ENCODE assay signal across 8 cellular contexts in the genomic region with DNA sequence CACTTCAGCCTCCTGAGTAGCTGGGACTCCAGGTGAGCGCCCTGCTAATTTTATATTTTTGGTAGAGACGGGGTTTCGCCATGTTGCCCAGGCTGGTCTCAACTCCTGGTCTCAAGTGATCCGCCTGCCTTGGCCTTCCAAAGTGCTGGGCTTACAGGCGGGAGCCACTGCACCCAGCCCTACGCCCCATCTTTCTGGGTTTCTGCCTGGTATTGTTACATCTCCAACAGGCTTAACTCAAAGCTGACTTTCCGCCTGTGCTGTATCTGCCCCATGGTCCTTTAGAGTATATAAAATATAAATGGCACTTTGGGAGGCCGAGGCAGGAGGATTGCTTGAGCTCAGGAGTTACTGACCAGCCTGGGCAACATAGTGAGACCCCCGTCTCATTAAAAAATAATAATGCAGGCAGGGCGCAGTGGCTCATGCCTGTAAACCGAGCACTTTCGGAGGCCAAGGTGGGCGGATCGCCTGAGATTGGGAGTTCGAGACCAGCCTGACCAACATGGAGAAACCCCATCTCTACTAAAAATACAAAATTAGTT. TPM values are rescaled to one million over a fixed set of nuclear protein-coding genes. Genes with fewer than 3 reads are reported as not detected.
DNase-seq lines count a peak whose midpoint lies in the region; ATAC-seq, FAIRE-seq and TF ChIP-seq lines count a peak whose summit lies in the region.

No MANE protein-coding gene starts in this region.

- H3K27me3 Mint-ChIP-seq in activated naive CD8-positive, alpha-beta T cell: no peaks in the 10 kb centered on the region

- H3K9me3 ChIP-seq in keratinocyte (ENCODE audit: control insufficient read depth, low read depth, low read length): no peaks in the 10 kb centered on the region
- no peaks in the 10 kb centered on the region for H3K9me3 ChIP-seq in stomach smooth muscle (ENCODE audit: control insufficient read depth in 2 of 2, low read length in 2 of 2)

- peaks cover 3 to 7% of the 10 kb centered on the region in 2 experiments for H3K36me3 ChIP-seq in keratinocyte (ENCODE audit: control insufficient read depth in 2 of 2, extremely low read depth in 1 of 2, insufficient read depth in 2 of 2, low read length in 2 of 2)
- no peaks in the 10 kb centered on the region for H3K36me3 ChIP-seq in stomach smooth muscle (ENCODE audit: control insufficient read depth in 2 of 2, insufficient read depth in 2 of 2, low read length in 2 of 2)

- H3K9me1 ChIP-seq in keratinocyte (ENCODE audit: control insufficient read depth, extremely low read depth, insufficient read depth, low read length): no peaks in the 10 kb centered on the region

- no peaks in the 10 kb centered on the region for H3K9me3 Mint-ChIP-seq in activated naive CD8-positive, alpha-beta T cell (ENCODE audit: low read depth)

- H3K4me1 Mint-ChIP-seq in activated naive CD8-positive, alpha-beta T cell (ENCODE audit: low read depth): peaks cover 17% of the 10 kb centered on the region

- peak overlapping the region; percentile 81 for H3K4me2 ChIP-seq in keratinocyte (ENCODE audit: control insufficient read depth, extremely low read depth, insufficient read depth, low read depth, low read length)

- ATAC-seq in GM21528 (IDR thresholded peaks at IDR 0.05; ENCODE audit: low FRiP score, unreplicated experiment): no peak
- ATAC-seq in HG02610 (IDR thresholded peaks at IDR 0.05; ENCODE audit: unreplicated experiment): no peak

- H2AFZ ChIP-seq in keratinocyte (ENCODE audit: control insufficient read depth, low read length): peak overlapping the region; percentile 100

- H4K20me1 ChIP-seq in keratinocyte (ENCODE audit: control insufficient read depth, extremely low read depth, insufficient read depth, low read length): no peaks in the 10 kb centered on the region

- H3K4me3 Mint-ChIP-seq in activated naive CD8-positive, alpha-beta T cell: peak overlapping the region; percentile 96

- H3K4me1 ChIP-seq in keratinocyte (ENCODE audit: control insufficient read depth, extremely low read depth, insufficient read depth, low read length): peaks cover 12% of the 10 kb centered on the region
- H3K4me1 ChIP-seq in stomach smooth muscle (ENCODE audit: control insufficient read depth, insufficient read depth, low read length): peaks cover 6% of the 10 kb centered on the region

- DNase-seq in activated CD4-positive, alpha-beta T cell treated with anti-CD3 and anti-CD28 coated beads for 48 hours: peak; percentile 22
- DNase-seq in activated CD4-positive, alpha-beta T cell treated with anti-CD3 and anti-CD28 coated beads, Interleukin-2, amount 50 U/mL, for 4 hours: no peak
- no peak for DNase-seq in keratinocyte (ENCODE audit: low read depth, low spot score)
- no peak for DNase-seq in activated CD8-positive, alpha-beta memory T cell treated with anti-CD3 and anti-CD28 coated beads for 24 hours

- H3K27me3 ChIP-seq in keratinocyte (ENCODE audit: control insufficient read depth, extremely low read depth, insufficient read depth, low read length): no peaks in the 10 kb centered on the region
- H3K27me3 ChIP-seq in stomach smooth muscle (ENCODE audit: control insufficient read depth in 1 of 2, insufficient read depth in 2 of 2, low read length in 2 of 2): no peaks in the 10 kb centered on the region

- no peaks in the 10 kb centered on the region for H3K36me3 Mint-ChIP-seq in activated naive CD8-positive, alpha-beta T cell

- dilution Hi-C loops in keratinocyte (cut with MboI; ENCODE audit: extremely low pct_ligation_motif_present, low sequenced_read_pairs): no loop called here

- peaks cover 21% of the 10 kb centered on the region for H3K79me2 ChIP-seq in keratinocyte (ENCODE audit: control insufficient read depth, insufficient read depth, low read length)

- H3K27ac Mint-ChIP-seq in activated naive CD8-positive, alpha-beta T cell: peak overlapping the region; percentile 99

- H3K4me3 ChIP-seq in keratinocyte (ENCODE audit: control insufficient read depth in 2 of 3, extremely low read depth in 1 of 3, insufficient read depth in 2 of 3, low read depth in 1 of 3, low read length in 3 of 3): peak overlapping the region; percentile 83 to 90 (median 90)
- H3K4me3 ChIP-seq in stomach smooth muscle (ENCODE audit: low read length in 2 of 2): peak overlapping the region; percentile 91 to 99

- peak overlapping the region; percentile 97 for H3K9ac ChIP-seq in keratinocyte (ENCODE audit: control insufficient read depth, extremely low read depth, insufficient read depth, low read length)
- H3K9ac ChIP-seq in stomach smooth muscle (ENCODE audit: low read length in 2 of 2): peak overlapping the region; percentile 92 to 96

- H3K27ac ChIP-seq in keratinocyte (ENCODE audit: control insufficient read depth, insufficient read depth, low read length) (peak overlapping the region; percentile 97), stomach smooth muscle (ENCODE audit: low read length) (peak overlapping the region; percentile 96)

- no peak for TF ChIP-seq CTCF in keratinocyte (optimal IDR thresholded peaks at IDR 0.05 in 1 of 3, IDR thresholded peaks at IDR 0.05 in 1 of 3, conservative IDR thresholded peaks at IDR 0.05 in 1 of 3; ENCODE audit: extremely low read depth in 1 of 3, insufficient read depth in 2 of 3, low read length in 3 of 3)

- no peak for FAIRE-seq in keratinocyte (lab: Jason Lieb, UNC)

RNA-seq across cellular contexts. Expression of a gene that starts 36.5 kb away (rescaled TPM):
- 0.64 to 1.1 TPM (median 0.69 TPM) in 3 replicates for polyA plus RNA-seq in keratinocyte
- not detected for polyA plus RNA-seq in keratinocyte (2011; ENCODE audit: low read depth)
- 0.38 and 0.97 TPM in 2 replicates for polyA plus RNA-seq in keratinocyte (2011; cell fraction: cytosol; rRNA removed)
- 0.71 and 0.99 TPM in 2 replicates for polyA plus RNA-seq in keratinocyte (2011; cell fraction: nucleus; rRNA removed)
- 0.92 TPM in 1 of 2 replicates, not detected in the other for polyA plus RNA-seq in keratinocyte (2012; ENCODE audit: low replicate concordance)
- 0.66 to 4.7 TPM (median 1.8 TPM) in 3 replicates for polyA minus RNA-seq in keratinocyte
- 1.2 TPM for polyA minus RNA-seq in keratinocyte (2011; cell fraction: cytosol; rRNA and poly(A)+ RNA removed)
- polyA minus RNA-seq in keratinocyte (2011; cell fraction: nucleus; rRNA and poly(A)+ RNA removed): 1.1 and 2.0 TPM in 2 replicates
